ENCODE assay signal across 11 cellular contexts in the genomic region with DNA sequence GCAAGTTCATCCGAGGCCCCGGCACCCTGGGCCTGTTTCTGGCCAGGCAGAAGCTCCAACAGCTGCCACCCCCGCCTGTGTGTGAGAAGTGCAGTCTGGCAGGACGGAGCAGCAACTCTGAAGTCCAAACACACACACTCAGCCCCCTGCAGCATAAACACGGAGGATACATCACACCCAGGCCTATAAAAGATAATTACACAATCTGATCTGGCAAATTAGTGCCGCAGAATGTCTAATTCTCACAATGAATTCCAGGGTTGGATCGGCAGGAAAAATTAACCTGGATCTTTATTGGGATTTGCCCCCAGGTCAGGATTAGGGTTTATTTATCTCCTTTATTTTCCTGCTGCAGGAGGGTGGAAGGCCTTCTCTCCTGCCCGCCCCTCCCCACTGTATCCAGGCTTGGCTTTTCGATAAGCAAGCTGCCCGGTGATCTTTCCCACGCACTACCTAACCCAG.
A peak's percentile ranks its signal among the peaks of the same experiment; 100 is the strongest.
DNase-seq lines count a peak whose midpoint lies in the region; TF ChIP-seq lines count a peak whose summit lies in the region.
"Had no signal": no experiment of that assay in that cellular context is flagged by ENCODE, and none has a peak within 500 bp of the region (broad histone marks: within the 10 kb centered on the region; RNA-seq: fewer than 3 reads in every experiment).

No MANE protein-coding gene starts in this region.

- H3K9ac ChIP-seq in skeletal muscle satellite cell (ENCODE audit: low read depth, low read length) = peak overlapping the region; percentile 16

- H3K4me1 ChIP-seq in skeletal muscle satellite cell (ENCODE audit: control insufficient read depth, insufficient read depth, low read length) (peaks cover 19% of the 10 kb centered on the region), uterus (no peaks in the 10 kb centered on the region)

- intact Hi-C loops in activated CD4-positive, alpha-beta T cell treated with anti-CD3 and anti-CD28 coated beads, Interleukin-2, amount 10 ng/mL, durations not matched to agents 24 days and 14 days (cut with micrococcal nuclease) = no loop called here
- intact Hi-C loops in uterus (cut with DNase I; ENCODE audit: low total_unique reads) = no loop called here

- no peak overlapping the region for H3K27ac ChIP-seq in uterus

- H3K27ac Mint-ChIP-seq in brain = peak overlapping the region; percentile 1 to 92 (median 67)
- H3K27ac Mint-ChIP-seq in activated CD4-positive, alpha-beta T cell treated with anti-CD3 and anti-CD28 coated beads, Interleukin-2, amount 10 ng/mL, durations not matched to agents 24 days and 14 days = no peak overlapping the region
- H3K27ac Mint-ChIP-seq: activated CD4-positive, alpha-beta T cell treated with anti-CD3 and anti-CD28 coated beads, Interleukin-2, amount 10 ng/mL, durations not matched to agents 7 days and 5 days had no signal

- peak overlapping the region; percentile 51 for H3K4me2 ChIP-seq in skeletal muscle satellite cell (ENCODE audit: low read length)

- peaks cover 0 to 3% (median 0%) of the 10 kb centered on the region in 5 experiments for H3K9me3 Mint-ChIP-seq in brain
- no peaks in the 10 kb centered on the region for H3K9me3 Mint-ChIP-seq in activated CD4-positive, alpha-beta T cell treated with anti-CD3 and anti-CD28 coated beads, Interleukin-2, amount 10 ng/mL, durations not matched to agents 24 days and 14 days
- H3K9me3 Mint-ChIP-seq: activated CD4-positive, alpha-beta T cell treated with anti-CD3 and anti-CD28 coated beads, Interleukin-2, amount 10 ng/mL, durations not matched to agents 7 days and 5 days had no signal

- peaks cover 3% of the 10 kb centered on the region for H3K27me3 Mint-ChIP-seq in brain
- H3K27me3 Mint-ChIP-seq in activated CD4-positive, alpha-beta T cell treated with anti-CD3 and anti-CD28 coated beads, Interleukin-2, amount 10 ng/mL, durations not matched to agents 24 days and 14 days = peaks cover 2% of the 10 kb centered on the region
- H3K27me3 Mint-ChIP-seq: activated CD4-positive, alpha-beta T cell treated with anti-CD3 and anti-CD28 coated beads, Interleukin-2, amount 10 ng/mL, durations not matched to agents 7 days and 5 days had no signal

- peak overlapping the region in 3 of 5 experiments; percentile 4 to 67 (median 30) for H3K4me3 Mint-ChIP-seq in brain
- no peak overlapping the region for H3K4me3 Mint-ChIP-seq in activated CD4-positive, alpha-beta T cell treated with anti-CD3 and anti-CD28 coated beads, Interleukin-2, amount 10 ng/mL, durations not matched to agents 24 days and 14 days
- H3K4me3 Mint-ChIP-seq: activated CD4-positive, alpha-beta T cell treated with anti-CD3 and anti-CD28 coated beads, Interleukin-2, amount 10 ng/mL, durations not matched to agents 7 days and 5 days had no signal

- H3K36me3 Mint-ChIP-seq in brain = no peaks in the 10 kb centered on the region
- H3K36me3 Mint-ChIP-seq in activated CD4-positive, alpha-beta T cell treated with anti-CD3 and anti-CD28 coated beads, Interleukin-2, amount 10 ng/mL, durations not matched to agents 24 days and 14 days (ENCODE audit: low read depth) = no peaks in the 10 kb centered on the region

- TF ChIP-seq POLR2A in uterus (IDR thresholded peaks at IDR 0.05) = no peak

- H3K36me3 ChIP-seq in skeletal muscle satellite cell (ENCODE audit: insufficient read depth, low read length) (no peaks in the 10 kb centered on the region), uterus (no peaks in the 10 kb centered on the region)

- H3K27me3 ChIP-seq in skeletal muscle satellite cell (ENCODE audit: control insufficient read depth, insufficient read depth, low read length) = no peaks in the 10 kb centered on the region
- H3K27me3 ChIP-seq in uterus = no peaks in the 10 kb centered on the region

- no peak for TF ChIP-seq CTCF in brain (conservative IDR thresholded peaks at IDR 0.05)
- no peak for TF ChIP-seq CTCF in uterus (IDR thresholded peaks at IDR 0.05)

- peaks cover 45% of the 10 kb centered on the region for H3K4me1 Mint-ChIP-seq in brain
- no peaks in the 10 kb centered on the region for H3K4me1 Mint-ChIP-seq in activated CD4-positive, alpha-beta T cell treated with anti-CD3 and anti-CD28 coated beads, Interleukin-2, amount 10 ng/mL, durations not matched to agents 24 days and 14 days
- H3K4me1 Mint-ChIP-seq: activated CD4-positive, alpha-beta T cell treated with anti-CD3 and anti-CD28 coated beads, Interleukin-2, amount 10 ng/mL, durations not matched to agents 7 days and 5 days had no signal

- peak; percentile 42 for DNase-seq in H4 (ENCODE audit: low spot score)
- DNase-seq in NCI-H2196 (lab: John Stamatoyannopoulos, UW; ENCODE audit: unreplicated experiment) = peak; percentile 26
- no peak for DNase-seq in activated CD4-positive, alpha-beta T cell treated with anti-CD3 and anti-CD28 coated beads, Interleukin-2, amount 10 ng/mL, durations not matched to agents 24 days and 14 days
- no peak for DNase-seq in T-helper 1 cell
- DNase-seq in uterus = no peak
- DNase-seq: activated CD4-positive, alpha-beta T cell treated with anti-CD3 and anti-CD28 coated beads, Interleukin-2, amount 10 ng/mL, durations not matched to agents 7 days and 5 days; anterior cingulate cortex; Caco-2; foreskin melanocyte had no signal

- H3K9me3 ChIP-seq in skeletal muscle satellite cell (replicated peaks; ENCODE audit: low read length) = no peaks in the 10 kb centered on the region
- H3K9me3 ChIP-seq in uterus = no peaks in the 10 kb centered on the region
- H3K9me3 ChIP-seq: Caco-2 had no signal

- H3K4me3 ChIP-seq in skeletal muscle satellite cell (ENCODE audit: low read length) (no peak overlapping the region), uterus (no peak overlapping the region)

Comparison
In these comparisons a context has a peak if more than half of its experiments do, and no peak if none do; other contexts are left out.
1. DNase-seq: peak in H4 (single experiment) and NCI-H2196 (single experiment); none in activated CD4-positive, alpha-beta T cell treated with anti-CD3 and anti-CD28 coated beads, Interleukin-2, amount 10 ng/mL, durations not matched to agents 24 days and 14 days (single experiment), T-helper 1 cell (0 of 5) and uterus (0 of 2).